Comparison of ENCODE assay signal across 8 cellular contexts in genomic region chr11:64868904-64869570, GRCh38. TPM values are rescaled to one million over a fixed set of nuclear protein-coding genes. Genes with fewer than 3 reads are reported as not detected.
A peak's percentile ranks its signal among the peaks of the same experiment; 100 is the strongest.
DNase-seq lines count a peak whose midpoint lies in the region; ATAC-seq, FAIRE-seq and TF ChIP-seq lines count a peak whose summit lies in the region.

No MANE protein-coding gene starts in this region.

- H3K27ac ChIP-seq in kidney (ENCODE audit: low read depth in 2 of 2, low read length in 2 of 2) (peak overlapping the region; percentile 52 to 77), temporal lobe (ENCODE audit: low read depth, low read length) (peak overlapping the region; percentile 73)

- H3K4me1 ChIP-seq in kidney (ENCODE audit: control insufficient read depth in 1 of 2, insufficient read depth in 1 of 2, low read depth in 1 of 2, low read length in 2 of 2), result peaks cover 40 to 49% of the 10 kb centered on the region in 2 donors

- H3K9me3 ChIP-seq in kidney (ENCODE audit: control insufficient read depth in 1 of 2, low read length in 2 of 2), result no peaks in the 10 kb centered on the region

- peak; percentile 91 for DNase-seq in 8988T
- DNase-seq in HK-2 (ENCODE audit: unreplicated experiment), result peak; percentile 46
- peak; percentile 55 for DNase-seq in activated naive CD8-positive, alpha-beta T cell treated with anti-CD3 and anti-CD28 coated beads, Interleukin-2, amount 50 U/mL, for 24 hours
- DNase-seq in kidney, result no peak
- no peak for DNase-seq in NCI-H1092 treated with DMSO at 0.1 percent for 48 hours (lab: John Stamatoyannopoulos, UW)
- DNase-seq in NCI-H69 (lab: John Stamatoyannopoulos, UW), result no peak

- H3K4me3 ChIP-seq in kidney (ENCODE audit: low read length in 2 of 2), result no peak overlapping the region

- intact Hi-C loops in kidney (cut with DNase I), result no loop called here

- ATAC-seq in activated naive CD8-positive, alpha-beta T cell treated with anti-CD3 and anti-CD28 coated beads, Interleukin-2, amount 50 U/mL, for 24 hours, result peak; percentile 10
- no peak for ATAC-seq in GM21737 (IDR thresholded peaks at IDR 0.05; ENCODE audit: unreplicated experiment)

- peaks cover 45% of the 10 kb centered on the region for H3K36me3 Mint-ChIP-seq in activated naive CD8-positive, alpha-beta T cell treated with anti-CD3 and anti-CD28 coated beads, Interleukin-2, amount 50 U/mL, for 24 hours (ENCODE audit: low read depth)

- no peak for FAIRE-seq in kidney (lab: Jason Lieb, UNC)

- H3K4me1 Mint-ChIP-seq in activated naive CD8-positive, alpha-beta T cell treated with anti-CD3 and anti-CD28 coated beads, Interleukin-2, amount 50 U/mL, for 24 hours, result peaks cover 90% of the 10 kb centered on the region

- H3K9me3 Mint-ChIP-seq in activated naive CD8-positive, alpha-beta T cell treated with anti-CD3 and anti-CD28 coated beads, Interleukin-2, amount 50 U/mL, for 24 hours, result peaks cover 8% of the 10 kb centered on the region

- H3K36me3 ChIP-seq in kidney (ENCODE audit: control insufficient read depth in 1 of 2, insufficient read depth in 2 of 2, low read length in 2 of 2), result peaks cover 0 to 10% of the 10 kb centered on the region in 2 donors

- TF ChIP-seq CTCF in kidney (IDR thresholded peaks at IDR 0.05; ENCODE audit: borderline replicate concordance, extremely low read depth, insufficient read depth), result no peak

- peak overlapping the region; percentile 54 for H3K4me3 Mint-ChIP-seq in activated naive CD8-positive, alpha-beta T cell treated with anti-CD3 and anti-CD28 coated beads, Interleukin-2, amount 50 U/mL, for 24 hours

- peak overlapping the region; percentile 86 for H3K27ac Mint-ChIP-seq in activated naive CD8-positive, alpha-beta T cell treated with anti-CD3 and anti-CD28 coated beads, Interleukin-2, amount 50 U/mL, for 24 hours

- H3K27me3 Mint-ChIP-seq in activated naive CD8-positive, alpha-beta T cell treated with anti-CD3 and anti-CD28 coated beads, Interleukin-2, amount 50 U/mL, for 24 hours, result no peaks in the 10 kb centered on the region

- H3K9ac ChIP-seq in kidney (ENCODE audit: low read length in 2 of 2), result no peak overlapping the region

RNA-seq across cellular contexts. Expression of gene EHD1, which starts 9.4 kb away (rescaled TPM):
- total RNA-seq in kidney, result 76.1 TPM
- polyA plus RNA-seq in kidney (ENCODE audit: insufficient read depth, low read depth, low replicate concordance), result 48.9 TPM
- total RNA-seq in temporal lobe, result 17.7 TPM

RNA-seq across cellular contexts. Expression of gene CDC42BPG, which starts 24.6 kb away (rescaled TPM):
- total RNA-seq in kidney, result 20.7 TPM
- polyA plus RNA-seq in kidney (ENCODE audit: insufficient read depth, low read depth, low replicate concordance), result 4.5 TPM
- total RNA-seq in temporal lobe, result 0.25 TPM

RNA-seq across cellular contexts. Expression of gene ATG2A, which starts 48.0 kb away (rescaled TPM):
- total RNA-seq in kidney (26.9 TPM), temporal lobe (5.7 TPM)
- 16.8 TPM for polyA plus RNA-seq in kidney (ENCODE audit: insufficient read depth, low read depth, low replicate concordance)

RNA-seq across cellular contexts. Expression of gene PPP2R5B, which starts 55.5 kb away (rescaled TPM):
- total RNA-seq in kidney, result 21.2 TPM
- 16.8 TPM for polyA plus RNA-seq in kidney (ENCODE audit: insufficient read depth, low read depth, low replicate concordance)
- total RNA-seq in temporal lobe, result 26.6 TPM

RNA-seq across cellular contexts. Expression of gene MEN1, which starts 58.7 kb away (rescaled TPM):
- total RNA-seq in kidney (20.9 TPM), temporal lobe (15.0 TPM)
- 24.0 TPM for polyA plus RNA-seq in kidney (ENCODE audit: insufficient read depth, low read depth, low replicate concordance)

Comparison
In these comparisons a context has a peak if more than half of its experiments do, and no peak if none do; other contexts are left out.
1. DNase-seq: peak in 8988T (single experiment), HK-2 (single experiment) and activated naive CD8-positive, alpha-beta T cell treated with anti-CD3 and anti-CD28 coated beads, Interleukin-2, amount 50 U/mL, for 24 hours (single experiment); none in kidney (single experiment), NCI-H1092 treated with DMSO at 0.1 percent for 48 hours (single experiment) and NCI-H69 (single experiment).
2. RNA of gene CDC42BPG, which starts 24.6 kb away (total RNA-seq): 20.7 TPM in kidney (single experiment); 0.25 TPM in temporal lobe (single experiment); every median in the first group is over 10 times any median in the second.